In genomic region chr1:236147068-236147467, GRCh38 we compare ENCODE assay signal across 16 cellular contexts. TPM values are rescaled to one million over a fixed set of nuclear protein-coding genes. Genes with fewer than 3 reads are reported as not detected.
DNase-seq lines count a peak whose midpoint lies in the region; ATAC-seq and TF ChIP-seq lines count a peak whose summit lies in the region.
"Had no signal": no experiment of that assay in that cellular context is flagged by ENCODE, and none has a peak within 500 bp of the region (broad histone marks: within the 10 kb centered on the region; RNA-seq: fewer than 3 reads in every experiment).

No MANE protein-coding gene starts in this region.

- H3K27me3 Mint-ChIP-seq in dendritic cell treated with granulocyte-macrophage colony-stimulating factor and Interleukin-4, amounts not matched to agents 40 ng/mL and 50 ng/mL, for 4 days: no peaks in the 10 kb centered on the region
- H3K27me3 Mint-ChIP-seq in T-helper 17 cell: no peaks in the 10 kb centered on the region

- peaks cover 92% of the 10 kb centered on the region for H3K4me1 ChIP-seq in left ventricle myocardium inferior

- no peak for TF ChIP-seq CTCF in left ventricle myocardium inferior (IDR thresholded peaks at IDR 0.05; ENCODE audit: borderline replicate concordance)

- H3K4me3 ChIP-seq in left ventricle myocardium inferior: no peak overlapping the region
- H3K4me3 ChIP-seq: A549; BLaER1 treated with 17β-estradiol and CSF1 and Interleukin-3, amounts not matched to agents 10 nM and 100 nM; HAP-1 had no signal

- in situ Hi-C loops in SK-MEL-5 (cut with HindIII; ENCODE audit: low pct_unique_long_range_greater_than_20kb, low sequenced_read_pairs): no loop called here

- peak overlapping the region; percentile 84 for H3K27ac Mint-ChIP-seq in dendritic cell treated with granulocyte-macrophage colony-stimulating factor and Interleukin-4, amounts not matched to agents 40 ng/mL and 50 ng/mL, for 4 days
- no peak overlapping the region for H3K27ac Mint-ChIP-seq in T-helper 17 cell

- peak overlapping the region; percentile 91 for H3K27ac ChIP-seq in left ventricle myocardium inferior (replicated peaks)
- H3K27ac ChIP-seq: A549; BLaER1 treated with 17β-estradiol and CSF1 and Interleukin-3, amounts not matched to agents 10 nM and 100 nM had no signal

- H3K27me3 ChIP-seq in left ventricle myocardium inferior (ENCODE audit: low read depth): no peaks in the 10 kb centered on the region

- intact Hi-C loops in dendritic cell treated with granulocyte-macrophage colony-stimulating factor and Interleukin-4, amounts not matched to agents 40 ng/mL and 50 ng/mL, for 4 days (cut with micrococcal nuclease): no loop called here
- intact Hi-C loops in left ventricle myocardium inferior (cut with micrococcal nuclease) (no loop called here), sciatic nerve (cut with DNase I) (loop anchor here (1.0 kb wide), 1 partner anchor 45 kb away; no protein-coding TSS in a partner anchor)

- no peaks in the 10 kb centered on the region for H3K9me3 ChIP-seq in left ventricle myocardium inferior (replicated peaks)
- H3K9me3 ChIP-seq in T-helper 17 cell (ENCODE audit: control insufficient read depth, low read length, poor library complexity, severe bottlenecking): no peaks in the 10 kb centered on the region
- H3K9me3 ChIP-seq: A549; BLaER1 treated with 17β-estradiol and CSF1 and Interleukin-3, amounts not matched to agents 10 nM and 100 nM; HAP-1 had no signal

- no peaks in the 10 kb centered on the region for H3K9me3 Mint-ChIP-seq in dendritic cell treated with granulocyte-macrophage colony-stimulating factor and Interleukin-4, amounts not matched to agents 40 ng/mL and 50 ng/mL, for 4 days

- peaks cover 73% of the 10 kb centered on the region for H3K4me1 Mint-ChIP-seq in dendritic cell treated with granulocyte-macrophage colony-stimulating factor and Interleukin-4, amounts not matched to agents 40 ng/mL and 50 ng/mL, for 4 days (ENCODE audit: low read depth)
- H3K4me1 Mint-ChIP-seq in T-helper 17 cell: peaks cover 52% of the 10 kb centered on the region

- peaks cover 84% of the 10 kb centered on the region for H3K36me3 Mint-ChIP-seq in dendritic cell treated with granulocyte-macrophage colony-stimulating factor and Interleukin-4, amounts not matched to agents 40 ng/mL and 50 ng/mL, for 4 days (ENCODE audit: low read depth)
- peaks cover 6% of the 10 kb centered on the region for H3K36me3 Mint-ChIP-seq in T-helper 17 cell (ENCODE audit: low read depth)

- no peaks in the 10 kb centered on the region for H3K36me3 ChIP-seq in left ventricle myocardium inferior
- H3K36me3 ChIP-seq: HAP-1 had no signal

- peak; percentile 67 for DNase-seq in SK-MEL-5 (ENCODE audit: low read depth, low spot score)
- no peak for DNase-seq in left ventricle myocardium inferior
- DNase-seq in sciatic nerve (ENCODE audit: low spot score): no peak
- no peak for DNase-seq in stimulated activated CD4-positive, alpha-beta T cell treated with anti-CD3 and anti-CD28 coated beads, Interleukin-15, amount 100 ng/mL, for 24 hours
- no peak for DNase-seq in T-helper 17 cell
- no peak for DNase-seq in COR-L47 (lab: John Stamatoyannopoulos, UW)
- DNase-seq: NCI-H1417 treated with DMSO at 0.1 percent for 48 hours, NCI-H1930, NCI-H2171, NCI-H446, NCI-H69 had no signal

- no peak overlapping the region for H3K4me3 Mint-ChIP-seq in dendritic cell treated with granulocyte-macrophage colony-stimulating factor and Interleukin-4, amounts not matched to agents 40 ng/mL and 50 ng/mL, for 4 days
- no peak overlapping the region for H3K4me3 Mint-ChIP-seq in T-helper 17 cell

- ATAC-seq in sciatic nerve (peak; percentile 35), T-helper 17 cell (no peak), GM18517 (IDR thresholded peaks at IDR 0.05; ENCODE audit: unreplicated experiment) (no peak)

RNA-seq across cellular contexts. Expression of gene GPR137B, which starts 4.7 kb away (rescaled TPM):
- 105 and 115 TPM in 2 replicates for total RNA-seq in SK-MEL-5 (2014; rRNA removed; shearing (Covaris generic))
- 148 and 164 TPM in 2 replicates for polyA plus RNA-seq in SK-MEL-5 (2015; cell fraction: cytosol; rRNA removed)
- polyA plus RNA-seq in SK-MEL-5 (2015; cell fraction: nucleus; rRNA removed): 51.7 and 52.5 TPM in 2 replicates
- total RNA-seq in left ventricle myocardium inferior (36.7 TPM), sciatic nerve (91.6 TPM), T-helper 17 cell (10 to 100 TPM; 13.6 to 14.3 TPM)
